In the genomic region with DNA sequence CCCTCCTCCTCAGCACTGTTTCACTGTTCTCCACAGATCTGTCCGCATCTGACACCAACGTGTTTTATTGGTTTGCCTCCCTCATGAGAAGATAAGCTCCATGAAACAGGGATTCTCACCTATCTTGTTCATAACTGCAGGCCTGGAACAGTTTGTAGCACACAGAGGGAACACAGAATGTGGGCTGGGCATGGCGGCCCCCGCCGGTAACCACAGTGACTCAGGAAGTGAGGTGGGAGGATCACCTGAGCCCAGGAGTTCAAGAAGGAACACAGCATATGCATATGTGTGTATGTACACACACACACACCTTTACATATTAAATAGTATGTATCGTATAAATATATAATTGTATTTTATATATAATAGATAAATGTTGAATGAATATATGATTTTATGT, we compare ENCODE assay signal across 12 cellular contexts.
A peak's percentile ranks its signal among the peaks of the same experiment; 100 is the strongest.
DNase-seq lines count a peak whose midpoint lies in the region; ATAC-seq and TF ChIP-seq lines count a peak whose summit lies in the region.
"Had no signal": no experiment of that assay in that cellular context is flagged by ENCODE, and none has a peak within 500 bp of the region (broad histone marks: within the 10 kb centered on the region; RNA-seq: fewer than 3 reads in every experiment).

No MANE protein-coding gene starts in this region.

- H3K27ac Mint-ChIP-seq in activated CD4-positive, alpha-beta T cell treated with anti-CD3 and anti-CD28 coated beads, Interleukin-2, amount 10 ng/mL, durations not matched to agents 24 days and 14 days = peak overlapping the region; percentile 7
- peak overlapping the region; percentile 46 to 73 for H3K27ac Mint-ChIP-seq in activated naive CD4-positive, alpha-beta T cell treated with anti-CD3 and anti-CD28 coated beads, Interleukin-2, amount 50 U/mL, for 72 hours
- H3K27ac Mint-ChIP-seq: memory B cell had no signal

- H3K4me1 Mint-ChIP-seq in activated CD4-positive, alpha-beta T cell treated with anti-CD3 and anti-CD28 coated beads, Interleukin-2, amount 10 ng/mL, durations not matched to agents 24 days and 14 days = peaks cover 18% of the 10 kb centered on the region

- peak; percentile 59 to 76 for ATAC-seq in activated naive CD4-positive, alpha-beta T cell treated with anti-CD3 and anti-CD28 coated beads, Interleukin-2, amount 50 U/mL, for 72 hours
- ATAC-seq in left ventricle myocardium superior = no peak

- no peaks in the 10 kb centered on the region for H3K27me3 Mint-ChIP-seq in activated CD4-positive, alpha-beta T cell treated with anti-CD3 and anti-CD28 coated beads, Interleukin-2, amount 10 ng/mL, durations not matched to agents 24 days and 14 days

- TF ChIP-seq CTCF in GM13977 (IDR thresholded peaks at IDR 0.05; ENCODE audit: extremely low read depth, insufficient read depth, missing control alignments) = no peak

- intact Hi-C loops in activated CD4-positive, alpha-beta T cell treated with anti-CD3 and anti-CD28 coated beads, Interleukin-2, amount 10 ng/mL, durations not matched to agents 24 days and 14 days (cut with micrococcal nuclease) = no loop called here
- intact Hi-C loops in left ventricle myocardium superior (cut with micrococcal nuclease) = no loop called here

- H3K4me3 Mint-ChIP-seq in activated CD4-positive, alpha-beta T cell treated with anti-CD3 and anti-CD28 coated beads, Interleukin-2, amount 10 ng/mL, durations not matched to agents 24 days and 14 days = peak overlapping the region; percentile 36
- H3K4me3 Mint-ChIP-seq: memory B cell had no signal

- H3K36me3 Mint-ChIP-seq in activated CD4-positive, alpha-beta T cell treated with anti-CD3 and anti-CD28 coated beads, Interleukin-2, amount 10 ng/mL, durations not matched to agents 24 days and 14 days (ENCODE audit: low read depth) = peaks cover 18% of the 10 kb centered on the region
- H3K36me3 Mint-ChIP-seq in activated naive CD4-positive, alpha-beta T cell treated with anti-CD3 and anti-CD28 coated beads, Interleukin-2, amount 50 U/mL, for 72 hours = peaks cover 0 to 7% of the 10 kb centered on the region in 2 donors
- H3K36me3 Mint-ChIP-seq: memory B cell had no signal

- no peaks in the 10 kb centered on the region for H3K9me3 Mint-ChIP-seq in activated CD4-positive, alpha-beta T cell treated with anti-CD3 and anti-CD28 coated beads, Interleukin-2, amount 10 ng/mL, durations not matched to agents 24 days and 14 days
- no peaks in the 10 kb centered on the region for H3K9me3 Mint-ChIP-seq in activated naive CD4-positive, alpha-beta T cell treated with anti-CD3 and anti-CD28 coated beads, Interleukin-2, amount 50 U/mL, for 72 hours
- H3K9me3 Mint-ChIP-seq: memory B cell had no signal

- in situ Hi-C loops in GM13977 (cut with MboI; ENCODE audit: low pct_unique_long_range_greater_than_20kb, low sequenced_read_pairs, unreplicated experiment) = no loop called here
- in situ Hi-C loops in KBM-7 (cut with MboI; ENCODE audit: low pct_unique_long_range_greater_than_20kb, low sequenced_read_pairs) = no loop called here

- peak; percentile 41 for DNase-seq in GM13977 (ENCODE audit: low spot score)
- DNase-seq in activated CD4-positive, alpha-beta T cell treated with anti-CD3 and anti-CD28 coated beads, Interleukin-2, amount 10 ng/mL, durations not matched to agents 24 days and 14 days = peak; percentile 77
- no peak for DNase-seq in activated naive CD4-positive, alpha-beta T cell treated with anti-CD3 and anti-CD28 coated beads, Interleukin-2, amount 50 U/mL, for 72 hours (ENCODE audit: low spot score in 2 of 2)
- DNase-seq in stimulated activated CD4-positive, alpha-beta T cell treated with anti-CD3 and anti-CD28 coated beads, Interleukin-15, amount 100 ng/mL, for 24 hours = peak; percentile 63
- no peak for DNase-seq in KBM-7
- DNase-seq in NCI-H345 (lab: John Stamatoyannopoulos, UW) = no peak
- DNase-seq in GDM1 (lab: John Stamatoyannopoulos, UW) = no peak
- DNase-seq in left ventricle myocardium superior = no peak
- DNase-seq: cortex of kidney, NCI-H510A, pancreas had no signal

Comparison
In these comparisons a context has a peak if more than half of its experiments do, and no peak if none do; other contexts are left out.
1. DNase-seq: peak in GM13977 (single experiment), activated CD4-positive, alpha-beta T cell treated with anti-CD3 and anti-CD28 coated beads, Interleukin-2, amount 10 ng/mL, durations not matched to agents 24 days and 14 days (single experiment) and stimulated activated CD4-positive, alpha-beta T cell treated with anti-CD3 and anti-CD28 coated beads, Interleukin-15, amount 100 ng/mL, for 24 hours (single experiment); none in activated naive CD4-positive, alpha-beta T cell treated with anti-CD3 and anti-CD28 coated beads, Interleukin-2, amount 50 U/mL, for 72 hours (0 of 2), KBM-7 (single experiment), NCI-H345 (single experiment), GDM1 (single experiment) and left ventricle myocardium superior (single experiment).